Comparison of ENCODE assay signal across 8 cellular contexts in genomic region chr19:12294308-12295158, GRCh38. TPM values are rescaled to one million over a fixed set of nuclear protein-coding genes. Genes with fewer than 3 reads are reported as not detected.
DNase-seq lines count a peak whose midpoint lies in the region; ATAC-seq, FAIRE-seq and TF ChIP-seq lines count a peak whose summit lies in the region.

TSS of gene ZNF44 (minus strand) at chr19:12294883. CDS start at chr19:12294694, 189 bp downstream.

- TF ChIP-seq CTCF in WERI-Rb-1 (IDR thresholded peaks at IDR 0.05; ENCODE audit: low read depth, low read length) = no peak
- TF ChIP-seq CTCF in bronchial epithelial cell (IDR thresholded peaks at IDR 0.05; ENCODE audit: insufficient read depth, low read length, severe bottlenecking) = no peak
- TF ChIP-seq CTCF in smooth muscle cell (IDR thresholded peaks at IDR 0.05; ENCODE audit: borderline replicate concordance, insufficient read depth, poor library complexity, severe bottlenecking) = no peak

- no peak for FAIRE-seq in bronchial epithelial cell (lab: Jason Lieb, UNC)

- H3K27ac ChIP-seq in WERI-Rb-1 = peak within 1 kb of the TSS; percentile 73
- H3K27ac ChIP-seq in smooth muscle cell (ENCODE audit: low read depth) = peak within 1 kb of the TSS; percentile 64

- H3K4me2 ChIP-seq in smooth muscle cell = peak within 1 kb of the TSS; percentile 90

- peak within 1 kb of the TSS; percentile 84 for H2AFZ ChIP-seq in smooth muscle cell (ENCODE audit: low read depth)

- H3K9me3 ChIP-seq in WERI-Rb-1 (ENCODE audit: severe bottlenecking) = no peaks in the 10 kb centered on the region
- H3K9me3 ChIP-seq in smooth muscle cell (replicated peaks; ENCODE audit: low read depth) = no peaks in the 10 kb centered on the region

- H3K36me3 ChIP-seq in WERI-Rb-1 (peaks cover 7% of the 10 kb centered on the region), bronchial epithelial cell (ENCODE audit: control insufficient read depth, insufficient read depth, low read length) (no peaks in the 10 kb centered on the region), smooth muscle cell (ENCODE audit: low read depth) (no peaks in the 10 kb centered on the region)

- peak within 1 kb of the TSS; percentile 90 for H3K4me3 ChIP-seq in WERI-Rb-1 (ENCODE audit: low read depth, low read length)
- peak within 1 kb of the TSS; percentile 97 for H3K4me3 ChIP-seq in bronchial epithelial cell (ENCODE audit: low read depth, low read length)
- peak within 1 kb of the TSS; percentile 87 for H3K4me3 ChIP-seq in smooth muscle cell

- H3K9ac ChIP-seq in smooth muscle cell (ENCODE audit: low read depth) = peak within 1 kb of the TSS; percentile 66

- H3K79me2 ChIP-seq in smooth muscle cell (ENCODE audit: low read depth) = peaks cover 39% of the 10 kb centered on the region

- H4K20me1 ChIP-seq in smooth muscle cell (ENCODE audit: low read depth) = peaks cover 17% of the 10 kb centered on the region

- no peaks in the 10 kb centered on the region for H3K4me1 ChIP-seq in smooth muscle cell (ENCODE audit: low read depth)

- DNase-seq in A172 (ENCODE audit: low spot score) (peak; percentile 95), NCI-H2196 (lab: John Stamatoyannopoulos, UW; ENCODE audit: unreplicated experiment) (peak; percentile 95), WERI-Rb-1 (peak; percentile 98), bronchial epithelial cell (ENCODE audit: low read depth) (peak; percentile 93), iPS-NIHi7 (ENCODE audit: extremely low spot score) (peak; percentile 96), smooth muscle cell (lab: John Stamatoyannopoulos, UW; ENCODE audit: unreplicated experiment) (peak; percentile 52)

- H3F3A ChIP-seq in smooth muscle cell (ENCODE audit: low read depth) = no peaks in the 10 kb centered on the region

- peak; percentile 88 for ATAC-seq in GM18520 (IDR thresholded peaks at IDR 0.05; ENCODE audit: unreplicated experiment)
- peak; percentile 83 for ATAC-seq in HG03064 (IDR thresholded peaks at IDR 0.05; ENCODE audit: low read depth, unreplicated experiment)

- H3K27me3 ChIP-seq in WERI-Rb-1 (ENCODE audit: insufficient read depth, low read depth, severe bottlenecking) (no peaks in the 10 kb centered on the region), bronchial epithelial cell (ENCODE audit: control insufficient read depth, insufficient read depth, low read length) (no peaks in the 10 kb centered on the region), smooth muscle cell (ENCODE audit: low read depth) (no peaks in the 10 kb centered on the region)

- WGBS in smooth muscle cell (ENCODE audit: low lambda C conversion rate) = under 1% methylated on average over 56 of the region's 64 CpGs

RNA-seq across cellular contexts. Expression of gene ZNF44, which starts in this region (rescaled TPM):
- 8.7 and 9.6 TPM in 2 replicates for total RNA-seq in A172 (2014; rRNA removed; shearing (Covaris generic))
- total RNA-seq in bronchial epithelial cell (7.4 and 10.5 TPM in 2 replicates), smooth muscle cell (5.3 and 5.8 TPM in 2 replicates)
- 3.2 and 5.3 TPM in 2 replicates for polyA plus RNA-seq in smooth muscle cell

Comparison
In these comparisons a context has a peak if more than half of its experiments do, and no peak if none do; other contexts are left out.
1. Peak in every context shown above with its lines: DNase-seq, ATAC-seq, H3K4me3 ChIP-seq and H3K27ac ChIP-seq.